ENCODE assay signal across 26 cellular contexts in the genomic region with DNA sequence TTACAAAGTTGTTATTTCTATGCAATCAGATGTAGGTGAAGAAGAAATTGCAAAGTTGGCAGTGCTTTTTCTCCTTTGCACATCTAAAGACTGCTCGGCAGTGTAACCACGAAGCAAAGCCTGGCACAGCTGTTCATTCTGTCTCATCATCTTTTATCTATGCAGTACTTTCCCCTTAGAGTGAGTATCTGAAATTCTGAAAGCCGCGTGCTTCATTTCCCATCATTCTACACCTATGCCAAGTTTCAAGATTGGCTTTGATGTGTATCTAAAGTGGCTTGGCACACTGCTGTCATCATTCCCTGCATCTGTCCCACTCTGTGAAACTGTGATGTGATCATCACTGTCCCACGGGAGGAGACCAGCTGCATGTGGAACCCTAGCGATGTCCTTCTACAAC. TPM values are rescaled to one million over a fixed set of nuclear protein-coding genes. Genes with fewer than 3 reads are reported as not detected.
"Had no signal": no experiment of that assay in that cellular context is flagged by ENCODE, and none has a peak within 500 bp of the region (broad histone marks: within the 10 kb centered on the region; RNA-seq: fewer than 3 reads in every experiment).

No MANE protein-coding gene starts in this region.

- DNase-seq: activated B cell treated with CpG ODN at 0.5 μM for 24 hours; activated CD4-positive, alpha-beta memory T cell treated with anti-CD3 and anti-CD28 coated beads for 36 hours; activated CD4-positive, alpha-beta T cell treated with anti-CD3 and anti-CD28 coated beads for 1 hour; activated CD4-positive, alpha-beta T cell treated with anti-CD3 and anti-CD28 coated beads, Interleukin-2, amount 10 ng/mL, durations not matched to agents 7 days and 5 days; activated CD8-positive, alpha-beta memory T cell treated with anti-CD3 and anti-CD28 coated beads for 24 hours; activated gamma-delta T cell; activated naive CD4-positive, alpha-beta T cell treated with anti-CD3 and anti-CD28 coated beads for 36 hours; activated naive CD8-positive, alpha-beta T cell treated with anti-CD3 and anti-CD28 coated beads for 36 hours; activated T-cell treated with anti-CD3 and anti-CD28 coated beads, Interleukin-2, amount 50 U/mL, for 48 hours; caudate nucleus; KBM-7; NCI-H1092; NCI-H1417 treated with DMSO at 0.1 percent for 48 hours; NCI-H1694; NCI-H2029; NCI-H2107; NCI-H524 treated with DMSO at 0.1 percent for 48 hours; NCI-H748 treated with DMSO at 0.1 percent for 48 hours; NK-92 treated with Interleukin-12 subunit alpha and Interleukin-12 subunit beta, amount 100 ng/mL, for 24 hours; PC-3; SHP77 treated with DMSO at 0.1 percent for 48 hours; T-helper 17 cell; T-helper 9 cell had no signal

RNA-seq across cellular contexts. Expression of gene SOSTDC1, which starts 15.2 kb away (rescaled TPM):
- total RNA-seq: activated B cell treated with CpG ODN at 0.5 μM for 24 hours; activated CD4-positive, alpha-beta memory T cell treated with anti-CD3 and anti-CD28 coated beads for 36 hours; activated CD4-positive, alpha-beta T cell treated with anti-CD3 and anti-CD28 coated beads, Interleukin-2, amount 10 ng/mL, durations not matched to agents 7 days and 5 days; activated naive CD4-positive, alpha-beta T cell treated with anti-CD3 and anti-CD28 coated beads for 36 hours; activated naive CD8-positive, alpha-beta T cell treated with anti-CD3 and anti-CD28 coated beads for 36 hours; activated T-helper 17 cell treated with anti-CD3 and anti-CD28 coated beads, Interleukin-2, amount 50 U/mL, for 72 hours; chondrocyte; MCF 10A; T-helper 17 cell had no signal
